In genomic region chr10:21368728-21369425, GRCh38 we compare ENCODE assay signal across 21 cellular contexts.
DNase-seq lines count a peak whose midpoint lies in the region; ATAC-seq and TF ChIP-seq lines count a peak whose summit lies in the region.
"Had no signal": no experiment of that assay in that cellular context is flagged by ENCODE, and none has a peak within 500 bp of the region (broad histone marks: within the 10 kb centered on the region; RNA-seq: fewer than 3 reads in every experiment).

No MANE protein-coding gene starts in this region.

- H3K36me3 ChIP-seq in adrenal gland (replicated peaks in 1 of 2), result no peaks in the 10 kb centered on the region
- H3K36me3 ChIP-seq: ascending aorta; BLaER1 treated with 17β-estradiol and CSF1 and Interleukin-3, amounts not matched to agents 10 nM and 100 nM; sigmoid colon had no signal

- DNase-seq in HPDE6-E6E7 (ENCODE audit: extremely low spot score) (peak; percentile 37), adrenal gland (peak; percentile 64 to 87 (median 85)), foreskin keratinocyte (peak; percentile 75 to 89), progenitor cell of endocrine pancreas (ENCODE audit: low spot score, unreplicated experiment) (no peak), cerebellar nuclear complex (lab: John Stamatoyannopoulos, UW) (no peak), erythroblast (lab: John Stamatoyannopoulos, UW) (no peak)
- DNase-seq: activated CD4-positive, CD25-positive, alpha-beta regulatory T cell treated with anti-CD3 and anti-CD28 coated beads, Interleukin-2, amount 50 U/mL, for 72 hours; activated CD8-positive, alpha-beta memory T cell treated with anti-CD3 and anti-CD28 coated beads, Interleukin-2, amount 50 U/mL, for 4 hours; activated naive CD4-positive, alpha-beta T cell; GDM1; GOT3; islet precursor cell; midbrain; NCI-H1092; NCI-H2107; NCI-H69; sigmoid colon; stimulated activated CD4-positive, alpha-beta T cell treated with anti-CD3 and anti-CD28 coated beads, Interleukin-4, amount 100 ng/mL, for 1 hour had no signal

- no peaks in the 10 kb centered on the region for H3K27me3 Mint-ChIP-seq in progenitor cell of endocrine pancreas

- H3K4me3 Mint-ChIP-seq in progenitor cell of endocrine pancreas (ENCODE audit: low read depth), result no peak overlapping the region

- H3K36me3 Mint-ChIP-seq in progenitor cell of endocrine pancreas (ENCODE audit: insufficient read depth), result no peaks in the 10 kb centered on the region

- 59 to 69% (median 61%) methylated on average over 9 of the region's 9 CpGs for WGBS in adrenal gland, 4 donors

- intact Hi-C loops in adrenal gland (cut with DNase I), result no loop called here

- H3K4me3 ChIP-seq in adrenal gland, result no peak overlapping the region
- H3K4me3 ChIP-seq: ascending aorta; BLaER1 treated with 17β-estradiol and CSF1 and Interleukin-3, amounts not matched to agents 10 nM and 100 nM; sigmoid colon had no signal

- TF ChIP-seq CTCF in adrenal gland (IDR thresholded peaks at IDR 0.05), result no peak
- TF ChIP-seq CTCF in foreskin keratinocyte (conservative IDR thresholded peaks at IDR 0.05), result no peak
- TF ChIP-seq CTCF in progenitor cell of endocrine pancreas (IDR thresholded peaks at IDR 0.05; ENCODE audit: unreplicated experiment), result no peak

- peak overlapping the region in 3 of 5 donors; percentile 29 to 50 (median 31) for H3K27ac ChIP-seq in adrenal gland
- peak overlapping the region; percentile 48 for H3K27ac ChIP-seq in foreskin keratinocyte
- H3K27ac ChIP-seq: ascending aorta; BLaER1 treated with 17β-estradiol and CSF1 and Interleukin-3, amounts not matched to agents 10 nM and 100 nM; sigmoid colon had no signal

- peak; percentile 74 for ATAC-seq in foreskin keratinocyte
- no peak for ATAC-seq in GM21786 (IDR thresholded peaks at IDR 0.05; ENCODE audit: unreplicated experiment)

- H3K4me1 ChIP-seq in adrenal gland (replicated peaks in 1 of 2) (peaks cover 25 to 41% of the 10 kb centered on the region in 2 donors), foreskin keratinocyte (peaks cover 48% of the 10 kb centered on the region)

- H3K4me1 Mint-ChIP-seq in progenitor cell of endocrine pancreas (ENCODE audit: low read depth), result peaks cover 9% of the 10 kb centered on the region

- peak overlapping the region; percentile 11 for H3K27ac Mint-ChIP-seq in progenitor cell of endocrine pancreas

- TF ChIP-seq POLR2A in adrenal gland (IDR thresholded peaks at IDR 0.05) (peak in 1 of 2 donors; percentile 24), erythroblast (IDR thresholded peaks at IDR 0.05; ENCODE audit: low read length) (no peak)

- H3K27me3 ChIP-seq in adrenal gland (no peaks in the 10 kb centered on the region), foreskin keratinocyte (no peaks in the 10 kb centered on the region)
- H3K27me3 ChIP-seq: ascending aorta; BLaER1 treated with 17β-estradiol and CSF1 and Interleukin-3, amounts not matched to agents 10 nM and 100 nM; sigmoid colon had no signal

- no peaks in the 10 kb centered on the region for H3K9me3 ChIP-seq in adrenal gland (replicated peaks in 1 of 3)
- H3K9me3 ChIP-seq: ascending aorta; BLaER1 treated with 17β-estradiol and CSF1 and Interleukin-3, amounts not matched to agents 10 nM and 100 nM; sigmoid colon had no signal

- H3K9me3 Mint-ChIP-seq in progenitor cell of endocrine pancreas (ENCODE audit: low read depth), result no peaks in the 10 kb centered on the region

Comparison
In these comparisons a context has a peak if more than half of its experiments do, and no peak if none do; other contexts are left out.
1. DNase-seq: peak in HPDE6-E6E7 (single experiment), adrenal gland (7 of 7) and foreskin keratinocyte (2 of 2); none in progenitor cell of endocrine pancreas (single experiment), cerebellar nuclear complex (0 of 2) and erythroblast (0 of 2).